Comparison of ENCODE assay signal across 8 cellular contexts in the genomic region with DNA sequence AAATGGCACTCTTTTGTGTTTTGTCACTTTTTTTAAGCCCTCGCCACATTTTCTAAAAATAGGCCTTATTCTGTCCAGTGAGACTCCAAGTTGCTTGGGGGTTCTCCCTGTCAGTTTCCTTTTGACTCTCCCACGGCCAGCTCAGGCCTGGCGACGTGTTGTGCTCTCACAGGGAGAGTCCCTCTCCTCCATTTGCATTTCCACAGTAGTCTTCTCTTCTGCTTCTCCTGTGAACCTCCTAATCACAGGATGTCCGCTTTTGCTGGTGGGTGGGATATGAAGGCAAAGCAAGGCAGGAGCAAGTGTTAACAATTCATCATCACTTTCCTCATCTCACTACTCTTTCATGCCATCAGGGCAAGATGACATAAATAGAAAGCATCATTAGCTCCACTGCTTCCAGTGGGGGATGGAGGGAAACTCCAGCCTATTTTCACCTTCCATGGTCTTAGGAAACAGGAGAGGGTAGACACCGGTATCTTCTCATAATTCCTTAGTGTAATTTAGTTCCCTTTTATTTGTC.
DNase-seq lines count a peak whose midpoint lies in the region; ATAC-seq, FAIRE-seq and TF ChIP-seq lines count a peak whose summit lies in the region.

No MANE protein-coding gene starts in this region.

- no peaks in the 10 kb centered on the region for H3K4me1 ChIP-seq in colonic mucosa
- peaks cover 0 to 2% of the 10 kb centered on the region in 2 donors for H3K4me1 ChIP-seq in kidney (ENCODE audit: control insufficient read depth in 1 of 2, insufficient read depth in 1 of 2, low read depth in 1 of 2, low read length in 2 of 2)

- H3K36me3 ChIP-seq in colonic mucosa: no peaks in the 10 kb centered on the region
- no peaks in the 10 kb centered on the region for H3K36me3 ChIP-seq in kidney (ENCODE audit: control insufficient read depth in 1 of 2, insufficient read depth in 2 of 2, low read length in 2 of 2)

- no peaks in the 10 kb centered on the region for H3K9me3 Mint-ChIP-seq in central memory CD8-positive, alpha-beta T cell
- H3K9me3 Mint-ChIP-seq in CD4-positive, alpha-beta T cell: no peaks in the 10 kb centered on the region

- POLR2A ChIA-PET in CD4-positive, alpha-beta T cell (lab: Charles Lee): no interaction called here

- H3K4me3 Mint-ChIP-seq in central memory CD8-positive, alpha-beta T cell: no peak overlapping the region
- H3K4me3 Mint-ChIP-seq in CD4-positive, alpha-beta T cell: no peak overlapping the region

- CTCF ChIA-PET in CD4-positive, alpha-beta T cell (lab: Charles Lee): no interaction called here

- ATAC-seq in GM19468 (IDR thresholded peaks at IDR 0.05; ENCODE audit: extremely low read depth, unreplicated experiment) (peak; percentile 31), HG03342 (IDR thresholded peaks at IDR 0.05; ENCODE audit: unreplicated experiment) (peak; percentile 71)
- no peak for ATAC-seq in central memory CD8-positive, alpha-beta T cell (replicated peaks; ENCODE audit: extremely low read depth, poor library complexity, severe bottlenecking)
- ATAC-seq in CD4-positive, alpha-beta T cell (ENCODE audit: poor library complexity): no peak

- H3K9ac ChIP-seq in colonic mucosa (ENCODE audit: low read depth in 2 of 2, low read length in 2 of 2): no peak overlapping the region
- no peak overlapping the region for H3K9ac ChIP-seq in kidney (ENCODE audit: low read length in 2 of 2)

- H3K27ac Mint-ChIP-seq in central memory CD8-positive, alpha-beta T cell (ENCODE audit: low read depth): peak overlapping the region; percentile 22
- no peak overlapping the region for H3K27ac Mint-ChIP-seq in CD4-positive, alpha-beta T cell

- H3K9me3 ChIP-seq in CD4-positive, alpha-beta T cell (ENCODE audit: control insufficient read depth, low read length): no peaks in the 10 kb centered on the region
- H3K9me3 ChIP-seq in colonic mucosa (no peaks in the 10 kb centered on the region), kidney (ENCODE audit: control insufficient read depth in 1 of 2, low read length in 2 of 2) (no peaks in the 10 kb centered on the region)

- TF ChIP-seq CTCF in GM10266 (IDR thresholded peaks at IDR 0.05; ENCODE audit: control insufficient read depth, insufficient read depth, low read depth, missing control alignments): no peak
- TF ChIP-seq CTCF in CD4-positive, alpha-beta T cell (IDR thresholded peaks at IDR 0.05): no peak
- no peak for TF ChIP-seq CTCF in colonic mucosa (IDR thresholded peaks at IDR 0.05)
- no peak for TF ChIP-seq CTCF in kidney (IDR thresholded peaks at IDR 0.05; ENCODE audit: borderline replicate concordance, extremely low read depth, insufficient read depth)

- no peak overlapping the region for H3K27ac ChIP-seq in CD4-positive, alpha-beta T cell (ENCODE audit: low read depth, low read length)
- H3K27ac ChIP-seq in colonic mucosa (no peak overlapping the region), kidney (ENCODE audit: low read depth in 2 of 2, low read length in 2 of 2) (no peak overlapping the region)

- no peaks in the 10 kb centered on the region for H3K27me3 ChIP-seq in CD4-positive, alpha-beta T cell (ENCODE audit: control insufficient read depth, insufficient read depth, low read length)
- no peaks in the 10 kb centered on the region for H3K27me3 ChIP-seq in colonic mucosa

- peaks cover 5% of the 10 kb centered on the region for H3K36me3 Mint-ChIP-seq in central memory CD8-positive, alpha-beta T cell (ENCODE audit: insufficient read depth)
- H3K36me3 Mint-ChIP-seq in CD4-positive, alpha-beta T cell (ENCODE audit: low read depth): no peaks in the 10 kb centered on the region

- H3K27me3 Mint-ChIP-seq in central memory CD8-positive, alpha-beta T cell: no peaks in the 10 kb centered on the region
- H3K27me3 Mint-ChIP-seq in CD4-positive, alpha-beta T cell: peaks cover 6% of the 10 kb centered on the region

- DNase-seq in GM10266 (ENCODE audit: extremely low spot score): peak; percentile 83
- no peak for DNase-seq in central memory CD8-positive, alpha-beta T cell (ENCODE audit: low spot score in 2 of 2)
- no peak for DNase-seq in RPMI8226
- no peak for DNase-seq in CD4-positive, alpha-beta T cell
- DNase-seq in colonic mucosa: no peak
- DNase-seq in kidney: no peak

- peaks cover 10% of the 10 kb centered on the region for H3K4me1 Mint-ChIP-seq in central memory CD8-positive, alpha-beta T cell
- peaks cover 34% of the 10 kb centered on the region for H3K4me1 Mint-ChIP-seq in CD4-positive, alpha-beta T cell (ENCODE audit: low read depth)

- no peak for FAIRE-seq in kidney (lab: Jason Lieb, UNC)

- intact Hi-C loops in CD4-positive, alpha-beta T cell (cut with DNase I, micrococcal nuclease): no loop called here
- intact Hi-C loops in colonic mucosa (cut with DNase I) (no loop called here), kidney (cut with DNase I) (no loop called here)

- H3K4me3 ChIP-seq in colonic mucosa: no peak overlapping the region
- H3K4me3 ChIP-seq in kidney (ENCODE audit: low read length in 2 of 2): no peak overlapping the region

Comparison
In these comparisons a context has a peak if more than half of its experiments do, and no peak if none do; other contexts are left out.
1. ATAC-seq: peak in GM19468 (single experiment) and HG03342 (single experiment); none in central memory CD8-positive, alpha-beta T cell (single experiment) and CD4-positive, alpha-beta T cell (single experiment).